ENCODE assay signal across 8 cellular contexts in the genomic region with DNA sequence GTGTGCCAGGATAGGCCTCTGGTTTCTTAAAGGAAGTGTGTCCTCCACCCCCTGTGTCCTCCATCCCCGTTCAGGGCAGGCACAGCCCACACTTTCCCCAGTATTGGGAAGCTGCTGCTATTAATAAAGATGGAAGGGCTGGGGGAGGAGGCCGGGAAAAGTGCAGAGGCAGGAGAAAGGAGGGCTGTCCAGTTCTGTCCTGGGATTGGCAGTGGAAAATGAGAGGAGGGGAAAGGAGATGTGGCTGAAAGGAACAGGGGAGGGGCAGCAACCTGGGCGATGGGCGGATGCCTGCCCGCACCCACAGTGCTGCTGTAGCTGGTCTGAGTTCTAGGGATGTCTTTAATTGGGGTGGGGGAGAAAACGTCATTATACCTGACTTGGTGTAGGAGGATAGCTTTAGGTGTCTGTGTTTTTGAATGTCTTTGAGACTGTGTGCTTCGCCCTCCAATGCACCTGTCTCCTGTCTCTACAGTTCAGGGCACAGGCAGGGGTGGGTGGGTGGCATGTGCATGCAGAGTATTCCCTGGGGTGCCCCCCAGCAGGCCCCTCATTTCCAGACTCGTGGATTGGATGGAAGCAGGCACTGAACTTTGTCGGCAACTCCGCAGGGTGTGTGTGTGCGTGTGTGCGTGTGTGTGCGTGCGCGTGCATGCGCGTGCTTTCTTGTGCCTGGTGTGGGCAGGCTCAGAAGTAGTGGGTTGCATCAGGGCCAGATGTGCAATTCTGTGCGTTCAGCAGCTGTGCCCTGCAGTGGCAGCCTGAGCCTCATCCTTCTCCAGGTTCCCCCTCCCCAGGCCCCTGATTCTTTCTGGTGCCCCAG. TPM values are rescaled to one million over a fixed set of nuclear protein-coding genes. Genes with fewer than 3 reads are reported as not detected.
DNase-seq lines count a peak whose midpoint lies in the region; ATAC-seq, FAIRE-seq and TF ChIP-seq lines count a peak whose summit lies in the region.

No MANE protein-coding gene starts in this region.

- H3K27ac Mint-ChIP-seq in activated T-helper 17 cell treated with anti-CD3 and anti-CD28 coated beads, Interleukin-2, amount 50 U/mL, for 72 hours = peak overlapping the region; percentile 97

- H3K36me3 ChIP-seq in BJ (ENCODE audit: control insufficient read depth, insufficient read depth, low read length) = peaks cover 18% of the 10 kb centered on the region

- H3K4me3 Mint-ChIP-seq in activated T-helper 17 cell treated with anti-CD3 and anti-CD28 coated beads, Interleukin-2, amount 50 U/mL, for 72 hours = peak overlapping the region; percentile 99

- H3K27me3 Mint-ChIP-seq in activated T-helper 17 cell treated with anti-CD3 and anti-CD28 coated beads, Interleukin-2, amount 50 U/mL, for 72 hours = no peaks in the 10 kb centered on the region

- CTCF ChIA-PET in BJ (lab: Yijun Ruan, JAX) = interaction anchor here (0.8 to 3.5 kb wide), 8 partner anchors 18 to 142 kb away, joined by 3 to 24 read pairs (median 5); no protein-coding TSS in a partner anchor

- H3K4me1 Mint-ChIP-seq in activated T-helper 17 cell treated with anti-CD3 and anti-CD28 coated beads, Interleukin-2, amount 50 U/mL, for 72 hours = peaks cover 34% of the 10 kb centered on the region

- peaks cover 65% of the 10 kb centered on the region for H3K36me3 Mint-ChIP-seq in activated T-helper 17 cell treated with anti-CD3 and anti-CD28 coated beads, Interleukin-2, amount 50 U/mL, for 72 hours (ENCODE audit: low read depth)

- no peak for TF ChIP-seq POLR2A in NB4 (IDR thresholded peaks at IDR 0.05; ENCODE audit: extremely low read depth, insufficient read length)

- POLR2A ChIA-PET in BJ (lab: Charles Lee) = interaction anchor here (0.5 to 1.4 kb wide), 3 partner anchors 29 to 145 kb away, joined by 3 to 11 read pairs (median 4); a partner anchor contains a TSS

- no peaks in the 10 kb centered on the region for H3K9me3 Mint-ChIP-seq in activated T-helper 17 cell treated with anti-CD3 and anti-CD28 coated beads, Interleukin-2, amount 50 U/mL, for 72 hours

- TF ChIP-seq CTCF in BJ (IDR thresholded peaks at IDR 0.05; ENCODE audit: insufficient read depth, low read depth, low read length) (no peak), NB4 (IDR thresholded peaks at IDR 0.05; ENCODE audit: low read depth, low read length) (no peak), fibroblast of the aortic adventitia (IDR thresholded peaks at IDR 0.05; ENCODE audit: insufficient read depth, low read length) (no peak), D721Med (IDR thresholded peaks at IDR 0.05; ENCODE audit: insufficient read depth, missing control alignments) (no peak)

- DNase-seq in BJ (ENCODE audit: low read depth) (no peak), NB4 (ENCODE audit: low read depth) (peak; percentile 52), fibroblast of the aortic adventitia (ENCODE audit: low read depth) (peak; percentile 65), occipital lobe (lab: John Stamatoyannopoulos, UW) (peak; percentile 40), D721Med (ENCODE audit: insufficient read length, low spot score) (no peak), hepatic stellate cell (ENCODE audit: low spot score) (no peak)

- H3K27me3 ChIP-seq in BJ (ENCODE audit: control insufficient read depth, insufficient read depth, low read length) = no peaks in the 10 kb centered on the region

- H3K4me3 ChIP-seq in BJ (ENCODE audit: low read depth, low read length) (peak overlapping the region; percentile 87), NB4 (ENCODE audit: low read depth, low read length) (peak overlapping the region; percentile 96), fibroblast of the aortic adventitia (ENCODE audit: low read depth, low read length) (peak overlapping the region; percentile 95)

- no peak for FAIRE-seq in D721Med (lab: Jason Lieb, UNC)

- ATAC-seq in activated T-helper 17 cell treated with anti-CD3 and anti-CD28 coated beads, Interleukin-2, amount 50 U/mL, for 72 hours (replicated peaks) = no peak
- no peak for ATAC-seq in HG02852 (IDR thresholded peaks at IDR 0.05; ENCODE audit: unreplicated experiment)

RNA-seq across cellular contexts. Expression of a gene that starts 2.5 kb away (rescaled TPM):
- 60.4 and 105 TPM in 2 replicates for polyA plus RNA-seq in BJ (2011; rRNA removed)
- 45.1 and 46.2 TPM in 2 replicates for polyA minus RNA-seq in BJ (2011; rRNA and poly(A)+ RNA removed)
- total RNA-seq in activated T-helper 17 cell treated with anti-CD3 and anti-CD28 coated beads, Interleukin-2, amount 50 U/mL, for 72 hours = 10 to 100 TPM; 60.0 to 73.9 TPM
- total RNA-seq in fibroblast of the aortic adventitia (ENCODE audit: low replicate concordance) (83.0 and 84.7 TPM in 2 replicates), occipital lobe (23.4 TPM)

Comparison
In these comparisons a context has a peak if more than half of its experiments do, and no peak if none do; other contexts are left out.
1. DNase-seq: peak in NB4 (single experiment), fibroblast of the aortic adventitia (single experiment) and occipital lobe (single experiment); none in BJ (single experiment), D721Med (single experiment) and hepatic stellate cell (single experiment).
2. Peak in every context shown above with its lines, with median percentiles within 50 percentile points of each other: H3K4me3 ChIP-seq.